ENCODE assay signal across 1 cellular context in genomic region chr7:116218051-116218645, GRCh38.
A peak's percentile ranks its signal among the peaks of the same experiment; 100 is the strongest.
TF ChIP-seq lines count a peak whose summit lies in the region.

No MANE protein-coding gene starts in this region.

TF ChIP-seq in K562, 482 proteins besides CTCF, POLR2A, EP300 and RAD21 (continued from another document and continues in another):
- TF ChIP-seq RREB1 (CRISPR knock-in tag; IDR thresholded peaks at IDR 0.05): peak; percentile 25; the same call in 1 of the 2 replicates
- peak; percentile 92 for TF ChIP-seq NFIC (IDR thresholded peaks at IDR 0.05)
- no peak for TF ChIP-seq E2F8 (IDR thresholded peaks at IDR 0.05; ENCODE audit: low read depth, partially characterized antibody)
- TF ChIP-seq ZKSCAN3 (CRISPR knock-in tag; IDR thresholded peaks at IDR 0.05): no peak
- TF ChIP-seq KLF16 (IDR thresholded peaks at IDR 0.05): peak; percentile 95
- no peak for TF ChIP-seq NFYB (IDR thresholded peaks at IDR 0.05; ENCODE audit: extremely low read depth, insufficient read length)
- no peak for TF ChIP-seq ETS2 (tag; IDR thresholded peaks at IDR 0.05; ENCODE audit: borderline replicate concordance, poor library complexity, severe bottlenecking)
- TF ChIP-seq MCM3 (IDR thresholded peaks at IDR 0.05): no peak
- TF ChIP-seq HNRNPK (IDR thresholded peaks at IDR 0.05; ENCODE audit: low read depth, low read length, poor library complexity, severe bottlenecking): no peak
- peak; percentile 72 for TF ChIP-seq ATF7 (IDR thresholded peaks at IDR 0.05)
- no peak for TF ChIP-seq RB1 (IDR thresholded peaks at IDR 0.05; ENCODE audit: low read depth)
- TF ChIP-seq TCF15 (CRISPR knock-in tag; IDR thresholded peaks at IDR 0.05): no peak
- peak; percentile 55 for TF ChIP-seq NCOA1 (IDR thresholded peaks at IDR 0.05; ENCODE audit: low read depth)
- peak; percentile 84 for TF ChIP-seq MTA2 (IDR thresholded peaks at IDR 0.05; ENCODE audit: low read depth)
- 0 out of 2 replicates have a peak, but pooled peaks have one; percentile 8 for TF ChIP-seq ZNF75A (CRISPR knock-in tag; IDR thresholded peaks at IDR 0.05)
- TF ChIP-seq NEUROD1 (IDR thresholded peaks at IDR 0.05; ENCODE audit: borderline replicate concordance, low read depth, low read length, partially characterized antibody): peak; percentile 55
- no peak for TF ChIP-seq HSF4 (CRISPR knock-in tag; IDR thresholded peaks at IDR 0.05; ENCODE audit: borderline replicate concordance)
- TF ChIP-seq TAL1 (IDR thresholded peaks at IDR 0.05): peak; percentile 91
- 0 out of 2 replicates have a peak, but pooled peaks have one; percentile 63 for TF ChIP-seq ZNF584 (CRISPR knock-in tag; IDR thresholded peaks at IDR 0.05; ENCODE audit: low read depth)
- TF ChIP-seq TRIM25 (IDR thresholded peaks at IDR 0.05; ENCODE audit: borderline replicate concordance): no peak
- TF ChIP-seq TAF1 (IDR thresholded peaks at IDR 0.05; ENCODE audit: control insufficient read depth, extremely low read depth, insufficient read depth, low read length, severe bottlenecking): no peak
- no peak for TF ChIP-seq E2F1 (CRISPR knock-in tag; IDR thresholded peaks at IDR 0.05)
- TF ChIP-seq ZKSCAN8 (CRISPR knock-in tag; IDR thresholded peaks at IDR 0.05): peak; percentile 71
- peak; percentile 94 for TF ChIP-seq DPF2 (IDR thresholded peaks at IDR 0.05)
- TF ChIP-seq MLLT1 (IDR thresholded peaks at IDR 0.05): no peak
- no peak for TF ChIP-seq GABPB1 (CRISPR knock-in tag; IDR thresholded peaks at IDR 0.05)
- no peak for TF ChIP-seq E2F6 (IDR thresholded peaks at IDR 0.05; ENCODE audit: borderline replicate concordance in 1 of 2, extremely low read depth in 1 of 2, insufficient read depth in 1 of 2, insufficient read length in 1 of 2, low read depth in 1 of 2, low read length in 1 of 2, poor library complexity in 1 of 2, severe bottlenecking in 1 of 2)
- peak in 1 of 2 experiments; percentile 98; a peak in 2 of 4 replicates for TF ChIP-seq RCOR1 (IDR thresholded peaks at IDR 0.05; ENCODE audit: borderline replicate concordance in 1 of 2, low read depth in 2 of 2, low read length in 2 of 2)
- 0 out of 2 replicates have a peak, but pooled peaks have one; percentile 55 for TF ChIP-seq JUNB (CRISPR knock-in tag; conservative IDR thresholded peaks at IDR 0.05)
- no peak for TF ChIP-seq MYBL2 (IDR thresholded peaks at IDR 0.05; ENCODE audit: low read depth)
- no peak for TF ChIP-seq MYBL2 (CRISPR knock-in tag; IDR thresholded peaks at IDR 0.05; ENCODE audit: borderline replicate concordance)
- no peak for TF ChIP-seq PCBP2 (IDR thresholded peaks at IDR 0.05; ENCODE audit: low read depth, low read length, poor library complexity, severe bottlenecking)
- no peak for TF ChIP-seq ZNF280B (CRISPR knock-in tag; IDR thresholded peaks at IDR 0.05)
- TF ChIP-seq ZFP1 (CRISPR knock-in tag; IDR thresholded peaks at IDR 0.05): no peak
- TF ChIP-seq ZBTB8A (IDR thresholded peaks at IDR 0.05; ENCODE audit: partially characterized antibody): no peak
- TF ChIP-seq ZNF395 (CRISPR knock-in tag; IDR thresholded peaks at IDR 0.05): 0 out of 2 replicates have a peak, but pooled peaks have one; percentile 24
- TF ChIP-seq ZNF134 (CRISPR knock-in tag; conservative IDR thresholded peaks at IDR 0.05): 0 out of 2 replicates have a peak, but pooled peaks have one; percentile 36
- TF ChIP-seq ZNF184 (CRISPR knock-in tag; IDR thresholded peaks at IDR 0.05): no peak
- no peak for TF ChIP-seq ZNF140 (CRISPR knock-in tag; IDR thresholded peaks at IDR 0.05)
- TF ChIP-seq SRF (CRISPR knock-in tag; IDR thresholded peaks at IDR 0.05): no peak
- no peak for TF ChIP-seq MIER1 (IDR thresholded peaks at IDR 0.05; ENCODE audit: low read depth)
- TF ChIP-seq MXD1 (CRISPR knock-in tag; IDR thresholded peaks at IDR 0.05; ENCODE audit: borderline replicate concordance, poor library complexity, severe bottlenecking): no peak
- TF ChIP-seq ZNF165 (CRISPR knock-in tag; IDR thresholded peaks at IDR 0.05; ENCODE audit: borderline replicate concordance): no peak
- TF ChIP-seq THRB (CRISPR knock-in tag; conservative IDR thresholded peaks at IDR 0.05): 0 out of 2 replicates have a peak, but pooled peaks have one; percentile 45
- peak; percentile 91 for TF ChIP-seq NCOR1 (IDR thresholded peaks at IDR 0.05)
